19 cellular contexts compared by ENCODE assay signal in genomic region chr1:3124246-3124645, GRCh38. TPM values are rescaled to one million over a fixed set of nuclear protein-coding genes. Genes with fewer than 3 reads are reported as not detected.
"Had no signal": no experiment of that assay in that cellular context is flagged by ENCODE, and none has a peak within 500 bp of the region (broad histone marks: within the 10 kb centered on the region; RNA-seq: fewer than 3 reads in every experiment).

No MANE protein-coding gene starts in this region.

- H3K4me3 Mint-ChIP-seq: memory B cell; mesothelial cell of epicardium; natural killer cell; stimulated activated naive B cell treated with anti-CD40 and anti-IgM and Interleukin-4, amounts not matched to agents 10 μg/mL and 1 μg/mL and 100 μg/mL, for 72 hours; stimulated activated naive CD8-positive, alpha-beta T cell treated with anti-CD3 and anti-CD28 coated beads, Interleukin-15, amount 100 ng/mL, for 72 hours had no signal

- H3K4me3 ChIP-seq: esophagus squamous epithelium, lower lobe of right lung, psoas muscle, upper lobe of left lung, vagina had no signal

- H3K36me3 ChIP-seq: esophagus squamous epithelium, lower lobe of right lung, upper lobe of left lung, vagina had no signal

- H3K27ac ChIP-seq: esophagus squamous epithelium, lower lobe of right lung, psoas muscle, vagina had no signal

- H3K4me1 Mint-ChIP-seq: natural killer cell; stimulated activated naive CD8-positive, alpha-beta T cell treated with anti-CD3 and anti-CD28 coated beads, Interleukin-15, amount 100 ng/mL, for 72 hours had no signal

- H3K27me3 ChIP-seq: upper lobe of left lung, vagina had no signal

- DNase-seq: central memory CD4-positive, alpha-beta T cell; esophagus squamous epithelium; foreskin fibroblast; kidney; left colon; lower lobe of right lung; natural killer cell; psoas muscle; retina; stimulated activated CD4-positive, alpha-beta T cell treated with anti-CD3 and anti-CD28 coated beads, Interleukin-2, amount 100 ng/mL, for 24 hours; stimulated activated CD4-positive, alpha-beta T cell treated with anti-CD3 and anti-CD28 coated beads, Interleukin-4, amount 100 ng/mL, for 4 hours; stimulated activated naive B cell treated with anti-CD40 and anti-IgM and Interleukin-4, amounts not matched to agents 10 μg/mL and 1 μg/mL and 100 μg/mL, for 72 hours; stimulated activated naive CD8-positive, alpha-beta T cell treated with anti-CD3 and anti-CD28 coated beads, Interleukin-15, amount 100 ng/mL, for 72 hours had no signal

- H3K27ac Mint-ChIP-seq: memory B cell; mesothelial cell of epicardium; natural killer cell; stimulated activated naive B cell treated with anti-CD40 and anti-IgM and Interleukin-4, amounts not matched to agents 10 μg/mL and 1 μg/mL and 100 μg/mL, for 72 hours; stimulated activated naive CD8-positive, alpha-beta T cell treated with anti-CD3 and anti-CD28 coated beads, Interleukin-15, amount 100 ng/mL, for 72 hours had no signal

- H3K36me3 Mint-ChIP-seq: memory B cell; mesothelial cell of epicardium; natural killer cell; stimulated activated naive B cell treated with anti-CD40 and anti-IgM and Interleukin-4, amounts not matched to agents 10 μg/mL and 1 μg/mL and 100 μg/mL, for 72 hours had no signal

- H3K9me3 ChIP-seq: esophagus squamous epithelium, lower lobe of right lung, psoas muscle, upper lobe of left lung, vagina had no signal

- H3K27me3 Mint-ChIP-seq: stimulated activated naive B cell treated with anti-CD40 and anti-IgM and Interleukin-4, amounts not matched to agents 10 μg/mL and 1 μg/mL and 100 μg/mL, for 72 hours; stimulated activated naive CD8-positive, alpha-beta T cell treated with anti-CD3 and anti-CD28 coated beads, Interleukin-15, amount 100 ng/mL, for 72 hours had no signal

- ATAC-seq: left colon; lower lobe of right lung; natural killer cell; psoas muscle; sciatic nerve; stimulated activated naive B cell treated with anti-CD40 and anti-IgM and Interleukin-4, amounts not matched to agents 10 μg/mL and 1 μg/mL and 100 μg/mL, for 72 hours; stimulated activated naive CD8-positive, alpha-beta T cell treated with anti-CD3 and anti-CD28 coated beads, Interleukin-15, amount 100 ng/mL, for 72 hours had no signal

- H3K9me3 Mint-ChIP-seq: memory B cell; mesothelial cell of epicardium; natural killer cell; stimulated activated naive B cell treated with anti-CD40 and anti-IgM and Interleukin-4, amounts not matched to agents 10 μg/mL and 1 μg/mL and 100 μg/mL, for 72 hours; stimulated activated naive CD8-positive, alpha-beta T cell treated with anti-CD3 and anti-CD28 coated beads, Interleukin-15, amount 100 ng/mL, for 72 hours had no signal

RNA-seq across cellular contexts. Expression of gene PRDM16, which starts 55.2 kb away (rescaled TPM):
- total RNA-seq: myocyte had no signal
